ENCODE assay signal across 8 cellular contexts in the genomic region with DNA sequence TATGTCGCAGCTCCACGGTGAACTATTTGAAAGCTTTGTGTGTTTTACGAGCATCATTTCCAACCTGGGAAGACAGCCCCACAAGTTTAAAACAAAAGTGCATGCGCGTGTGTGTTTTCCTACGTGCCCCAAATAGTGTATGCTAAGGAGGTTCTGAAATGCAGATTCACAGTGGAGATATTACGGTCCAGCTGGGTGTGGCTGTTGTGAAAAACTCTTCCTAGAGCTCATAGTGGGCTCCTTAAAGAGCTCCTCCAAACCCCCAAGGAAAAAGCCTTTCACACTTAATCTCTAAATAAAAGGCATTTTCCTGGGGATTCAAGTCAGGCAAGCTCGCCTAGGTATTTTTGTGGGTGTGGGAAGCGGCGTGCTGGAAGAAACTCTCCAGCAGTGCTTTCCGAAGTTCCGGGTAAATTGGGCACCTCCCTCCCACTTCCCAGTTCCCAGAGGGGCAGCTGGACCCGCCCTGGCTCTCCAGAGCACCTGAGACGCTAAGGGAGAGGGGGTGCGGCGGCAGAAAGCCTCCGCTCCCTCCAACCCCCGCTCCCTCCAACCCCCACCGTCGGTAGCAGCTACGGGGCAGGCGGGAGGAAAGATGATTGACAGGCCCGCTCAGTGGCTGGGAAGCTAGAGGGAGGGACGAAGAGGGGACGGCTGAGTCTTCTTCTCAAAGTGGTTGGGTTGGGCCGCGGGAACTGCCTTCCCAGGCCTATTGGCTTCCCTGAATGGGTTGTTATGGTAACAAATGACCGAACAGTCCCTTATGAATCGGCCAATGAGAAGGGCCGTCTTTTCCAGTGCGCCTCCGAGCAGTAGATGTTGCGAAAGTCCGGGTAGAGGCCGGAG. TPM values are rescaled to one million over a fixed set of nuclear protein-coding genes. Genes with fewer than 3 reads are reported as not detected.
DNase-seq lines count a peak whose midpoint lies in the region; ATAC-seq and TF ChIP-seq lines count a peak whose summit lies in the region.

No MANE protein-coding gene starts in this region.

- peak overlapping the region; percentile 97 for H3K27ac ChIP-seq in CD8-positive, alpha-beta T cell (ENCODE audit: low read depth, low read length)
- peak overlapping the region; percentile 91 to 92 for H3K27ac ChIP-seq in lung (ENCODE audit: low read depth in 1 of 2, low read length in 1 of 2)

- ATAC-seq in CD8-positive, alpha-beta T cell: peak; percentile 83
- ATAC-seq in GM19452 (IDR thresholded peaks at IDR 0.05; ENCODE audit: unreplicated experiment): peak; percentile 95
- peak; percentile 97 for ATAC-seq in HG03575 (IDR thresholded peaks at IDR 0.05; ENCODE audit: extremely low read depth, insufficient number of reproducible peaks, low FRiP score, unreplicated experiment)
- peak; percentile 93 for ATAC-seq in lung (ENCODE audit: insufficient read depth, low FRiP score)

- peak overlapping the region; percentile 100 for H3K4me3 Mint-ChIP-seq in CD8-positive, alpha-beta T cell
- H3K4me3 Mint-ChIP-seq in activated CD4-positive, alpha-beta memory T cell treated with anti-CD3 and anti-CD28 coated beads, Interleukin-2, amount 10 ng/mL, durations not matched to agents 7 days and 5 days: peak overlapping the region; percentile 100

- no peaks in the 10 kb centered on the region for H3K36me3 ChIP-seq in CD8-positive, alpha-beta T cell (ENCODE audit: insufficient read depth, low read length)
- H3K36me3 ChIP-seq in lung (ENCODE audit: control insufficient read depth in 2 of 2, insufficient read depth in 2 of 2, low read length in 2 of 2): no peaks in the 10 kb centered on the region

- H3K4me1 ChIP-seq in CD8-positive, alpha-beta T cell (ENCODE audit: insufficient read depth, low read length): peaks cover 13% of the 10 kb centered on the region
- peaks cover 0 to 13% of the 10 kb centered on the region in 2 donors for H3K4me1 ChIP-seq in lung (ENCODE audit: control insufficient read depth in 2 of 2, insufficient read depth in 2 of 2, low read length in 2 of 2)

- H3K27me3 Mint-ChIP-seq in CD8-positive, alpha-beta T cell (ENCODE audit: low read depth): no peaks in the 10 kb centered on the region
- H3K27me3 Mint-ChIP-seq in activated CD4-positive, alpha-beta memory T cell treated with anti-CD3 and anti-CD28 coated beads, Interleukin-2, amount 10 ng/mL, durations not matched to agents 7 days and 5 days: no peaks in the 10 kb centered on the region

- intact Hi-C loops in CD8-positive, alpha-beta T cell (cut with DNase I, micrococcal nuclease): loop anchor here (1.0 to 2.0 kb wide), 7 partner anchors 37 to 196 kb away; partner anchors contain the start of genes ANKRD42 (in 1 of the 2) and CCDC90B (in 1 of the 2)

- peak; percentile 94 to 99 (median 97) for DNase-seq in CD8-positive, alpha-beta T cell
- DNase-seq in NCI-H82 (lab: John Stamatoyannopoulos, UW) (peak; percentile 100), lung (ENCODE audit: low spot score) (peak; percentile 98)
- peak; percentile 99 for DNase-seq in activated CD4-positive, alpha-beta memory T cell treated with anti-CD3 and anti-CD28 coated beads, Interleukin-2, amount 10 ng/mL, durations not matched to agents 7 days and 5 days
- DNase-seq in effector CD8-positive, alpha-beta T cell (lab: John Stamatoyannopoulos, UW): peak; percentile 95
- DNase-seq in stimulated activated CD8-positive, alpha-beta memory T cell treated with anti-CD3 and anti-CD28 coated beads, Interleukin-15, amount 100 ng/mL, for 4 hours (ENCODE audit: low read depth in 2 of 2): peak; percentile 94 to 95

- TF ChIP-seq CTCF in CD8-positive, alpha-beta T cell (IDR thresholded peaks at IDR 0.05): no peak
- no peak for TF ChIP-seq CTCF in lung (IDR thresholded peaks at IDR 0.05; ENCODE audit: control extremely low read depth, extremely low read depth)

- CTCF ChIA-PET in CD8-positive, alpha-beta T cell (lab: Charles Lee): interaction anchor here (0.7 to 2.1 kb wide), 10 partner anchors 11 to 289 kb away, joined by 3 to 8 read pairs (median 4); partner anchors contain the start of gene DDIAS
- CTCF ChIA-PET in activated CD4-positive, alpha-beta memory T cell treated with anti-CD3 and anti-CD28 coated beads, Interleukin-2, amount 10 ng/mL, durations not matched to agents 7 days and 5 days (lab: Charles Lee): interaction anchor here (0.7 to 2.8 kb wide), 17 partner anchors 9 to 289 kb away, joined by 3 to 20 read pairs (median 4); partner anchors contain the start of genes CCDC90B, DDIAS, PRCP and RAB30

- peak overlapping the region; percentile 100 for H3K27ac Mint-ChIP-seq in CD8-positive, alpha-beta T cell
- peak overlapping the region; percentile 100 for H3K27ac Mint-ChIP-seq in activated CD4-positive, alpha-beta memory T cell treated with anti-CD3 and anti-CD28 coated beads, Interleukin-2, amount 10 ng/mL, durations not matched to agents 7 days and 5 days

- H3K36me3 Mint-ChIP-seq in CD8-positive, alpha-beta T cell: peaks cover 43% of the 10 kb centered on the region
- peaks cover 42% of the 10 kb centered on the region for H3K36me3 Mint-ChIP-seq in activated CD4-positive, alpha-beta memory T cell treated with anti-CD3 and anti-CD28 coated beads, Interleukin-2, amount 10 ng/mL, durations not matched to agents 7 days and 5 days (ENCODE audit: low read depth)

- peaks cover 28% of the 10 kb centered on the region for H3K4me1 Mint-ChIP-seq in CD8-positive, alpha-beta T cell (ENCODE audit: low read depth)
- H3K4me1 Mint-ChIP-seq in activated CD4-positive, alpha-beta memory T cell treated with anti-CD3 and anti-CD28 coated beads, Interleukin-2, amount 10 ng/mL, durations not matched to agents 7 days and 5 days: peaks cover 34% of the 10 kb centered on the region

- no peaks in the 10 kb centered on the region for H3K9me3 Mint-ChIP-seq in CD8-positive, alpha-beta T cell
- no peaks in the 10 kb centered on the region for H3K9me3 Mint-ChIP-seq in activated CD4-positive, alpha-beta memory T cell treated with anti-CD3 and anti-CD28 coated beads, Interleukin-2, amount 10 ng/mL, durations not matched to agents 7 days and 5 days

- no peaks in the 10 kb centered on the region for H3K9me3 ChIP-seq in CD8-positive, alpha-beta T cell (ENCODE audit: low read length)
- H3K9me3 ChIP-seq in lung (ENCODE audit: control insufficient read depth in 2 of 2, insufficient read depth in 1 of 2, low read length in 1 of 2): no peaks in the 10 kb centered on the region

- no peaks in the 10 kb centered on the region for H3K27me3 ChIP-seq in CD8-positive, alpha-beta T cell (ENCODE audit: insufficient read depth, low read length)
- H3K27me3 ChIP-seq in lung (ENCODE audit: control insufficient read depth, insufficient read depth): no peaks in the 10 kb centered on the region

- peak overlapping the region; percentile 89 for H3K4me3 ChIP-seq in CD8-positive, alpha-beta T cell (ENCODE audit: low read depth, low read length)
- H3K4me3 ChIP-seq in lung: peak overlapping the region; percentile 49

- 0% methylated on average over 35 of the region's 35 CpGs for WGBS in lung, 2 donors

- POLR2A ChIA-PET in CD8-positive, alpha-beta T cell (lab: Charles Lee): interaction anchor here (0.6 to 6.0 kb wide), 36 partner anchors 8 to 255 kb away, joined by 3 to 54 read pairs (median 4); partner anchors contain the start of genes ANKRD42, CCDC90B, DDIAS and PRCP
- POLR2A ChIA-PET in activated CD4-positive, alpha-beta memory T cell treated with anti-CD3 and anti-CD28 coated beads, Interleukin-2, amount 10 ng/mL, durations not matched to agents 7 days and 5 days (lab: Charles Lee): interaction anchor here (0.7 to 6.8 kb wide), 36 partner anchors 9 to 256 kb away, joined by 3 to 171 read pairs (median 6); partner anchors contain the start of genes ANKRD42, CCDC90B, DDIAS and PRCP

RNA-seq across cellular contexts. Expression of gene PCF11, which starts 0.6 kb away (rescaled TPM):
- total RNA-seq in CD8-positive, alpha-beta T cell: 10 to 100 TPM; 95.5 to 97.4 TPM
- 10 to 100 TPM; 74.6 to 80.0 TPM for total RNA-seq in activated CD4-positive, alpha-beta memory T cell treated with anti-CD3 and anti-CD28 coated beads, Interleukin-2, amount 10 ng/mL, durations not matched to agents 7 days and 5 days
- 10 to 100 TPM; 60.6 to 63.3 TPM for total RNA-seq in lung
- polyA plus RNA-seq in lung: 10 to 100 TPM; 28.9 to 29.5 TPM

RNA-seq across cellular contexts. Expression of gene ANKRD42, which starts 37.1 kb away (rescaled TPM):
- total RNA-seq in CD8-positive, alpha-beta T cell: 10 to 100 TPM; 11.4 to 12.7 TPM
- total RNA-seq in activated CD4-positive, alpha-beta memory T cell treated with anti-CD3 and anti-CD28 coated beads, Interleukin-2, amount 10 ng/mL, durations not matched to agents 7 days and 5 days: 1 to 10 TPM; 1.7 TPM
- total RNA-seq in lung: 10 to 100 TPM; 17.0 to 20.3 TPM
- 1 to 10 TPM; 7.5 to 8.0 TPM for polyA plus RNA-seq in lung

Comparison
In these comparisons a context has a peak if more than half of its experiments do, and no peak if none do; other contexts are left out.
1. Peak in every context shown above with its lines: DNase-seq, ATAC-seq, H3K4me3 ChIP-seq and H3K27ac ChIP-seq.
2. RNA of gene ANKRD42, which starts 37.1 kb away (total RNA-seq): 17.0 to 20.3 TPM in lung and 11.4 to 12.7 TPM in CD8-positive, alpha-beta T cell; 1.7 TPM in activated CD4-positive, alpha-beta memory T cell treated with anti-CD3 and anti-CD28 coated beads, Interleukin-2, amount 10 ng/mL, durations not matched to agents 7 days and 5 days; every median in the first group is over 4 times any median in the second.